In the genomic region with DNA sequence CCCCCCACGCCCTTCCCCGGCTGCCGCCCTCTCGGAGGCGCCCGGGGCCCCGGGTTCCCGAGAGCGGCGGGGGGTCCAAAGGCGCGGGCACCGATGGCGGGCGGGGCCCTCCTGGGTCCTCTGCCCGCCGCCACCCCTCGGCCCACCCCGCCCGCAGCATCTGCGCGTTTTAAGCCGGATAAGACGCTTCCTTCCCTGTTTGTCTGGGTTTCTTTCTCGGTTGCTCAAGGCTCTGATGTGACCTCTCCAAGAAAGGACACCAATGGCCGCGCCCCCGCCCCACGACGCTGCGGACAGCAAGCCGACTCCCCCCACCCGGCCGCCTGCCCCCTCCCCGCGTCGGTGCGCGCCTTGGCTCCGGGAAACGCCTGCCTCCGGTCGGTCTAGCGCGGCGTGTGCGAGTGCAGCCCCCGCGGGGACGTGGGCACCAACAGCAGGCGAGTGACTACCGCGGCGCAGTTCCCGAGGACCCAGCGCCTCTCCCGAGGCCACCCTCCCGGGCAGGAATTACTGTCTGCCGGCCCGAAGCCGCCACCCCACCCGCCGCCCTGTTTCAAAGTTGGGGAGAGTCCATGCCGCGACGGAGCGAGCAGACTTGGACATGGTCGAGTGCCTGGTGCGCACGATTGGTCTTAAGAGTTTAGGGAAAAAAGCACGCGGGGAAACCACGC, we compare ENCODE assay signal across 17 cellular contexts. TPM values are rescaled to one million over a fixed set of nuclear protein-coding genes. Genes with fewer than 3 reads are reported as not detected.
DNase-seq lines count a peak whose midpoint lies in the region; ATAC-seq and TF ChIP-seq lines count a peak whose summit lies in the region.
"Had no signal": no experiment of that assay in that cellular context is flagged by ENCODE, and none has a peak within 500 bp of the region (broad histone marks: within the 10 kb centered on the region; RNA-seq: fewer than 3 reads in every experiment).

No MANE protein-coding gene starts in this region.

- H3K4me1 ChIP-seq in GM23338 (ENCODE audit: insufficient read depth) (peaks cover 21% of the 10 kb centered on the region; the same call in 1 of the 2 replicates), neuronal stem cell (ENCODE audit: control insufficient read depth in 2 of 2, insufficient read depth in 1 of 2, low read depth in 1 of 2, low read length in 2 of 2) (peaks cover 0 to 15% of the 10 kb centered on the region in 2 donors)

- H3K4ac ChIP-seq in neuronal stem cell (ENCODE audit: low read length), result no peak overlapping the region

- H3K9ac ChIP-seq in neuronal stem cell (ENCODE audit: low read depth, low read length, poor library complexity), result no peak overlapping the region

- H3K36me3 ChIP-seq in GM23338 (ENCODE audit: insufficient read depth) (no peaks in the 10 kb centered on the region), neuronal stem cell (replicated peaks in 1 of 2; ENCODE audit: control insufficient read depth in 2 of 2, insufficient read depth in 2 of 2, low read length in 2 of 2) (no peaks in the 10 kb centered on the region)

- no peak overlapping the region for H2BK5ac ChIP-seq in neuronal stem cell (ENCODE audit: low read length)

- no peak overlapping the region for H3K27ac Mint-ChIP-seq in GM23338
- H3K27ac Mint-ChIP-seq: CD4-positive, alpha-beta memory T cell had no signal

- peak overlapping the region; percentile 57; the same call in 1 of the 2 replicates for H3K4me3 ChIP-seq in GM23338
- H3K4me3 ChIP-seq in iPS-11a (ENCODE audit: low read depth, low read length), result peak overlapping the region; percentile 34
- H3K4me3 ChIP-seq in neuronal stem cell (ENCODE audit: low read length in 2 of 2), result no peak overlapping the region

- H3K36me3 Mint-ChIP-seq in GM23338 (ENCODE audit: low read depth), result no peaks in the 10 kb centered on the region; the same call in 2 of the 3 replicates
- H3K36me3 Mint-ChIP-seq: CD4-positive, alpha-beta memory T cell had no signal

- no peaks in the 10 kb centered on the region; the same call in 1 of the 2 replicates for H4K20me1 ChIP-seq in GM23338 (replicated peaks; ENCODE audit: insufficient read depth)

- H3K14ac ChIP-seq in neuronal stem cell (ENCODE audit: low read length), result peak overlapping the region; percentile 38

- H3K18ac ChIP-seq in neuronal stem cell (ENCODE audit: low read length), result peak overlapping the region; percentile 76

- H3K27ac ChIP-seq in GM23338 (ENCODE audit: low read depth), result no peak overlapping the region
- no peak overlapping the region for H3K27ac ChIP-seq in neuronal stem cell (replicated peaks; ENCODE audit: low read length)

- TF ChIP-seq CTCF in GM23338 (conservative IDR thresholded peaks at IDR 0.05; ENCODE audit: low read depth in 2 of 2), result no peak

- H3K9me2 ChIP-seq in GM23338 (ENCODE audit: insufficient read depth), result no peaks in the 10 kb centered on the region

- peak overlapping the region; percentile 69 for H3K4me3 Mint-ChIP-seq in GM23338
- H3K4me3 Mint-ChIP-seq: CD4-positive, alpha-beta memory T cell had no signal

- DNase-seq in GM23338 (ENCODE audit: low spot score), result no peak
- peak; percentile 41 for DNase-seq in SKM-1 (lab: John Stamatoyannopoulos, UW; ENCODE audit: unreplicated experiment)
- DNase-seq in neuronal stem cell (ENCODE audit: low spot score), result no peak
- DNase-seq in UCSD-AML1 (lab: John Stamatoyannopoulos, UW; ENCODE audit: unreplicated experiment), result no peak
- DNase-seq in NCI-H345 treated with DMSO at 0.1 percent for 48 hours (lab: John Stamatoyannopoulos, UW; ENCODE audit: unreplicated experiment), result no peak
- DNase-seq: AML-193, IMR-90, Kasumi-1, NCI-H1417, NCI-H1930, NCI-H2171 treated with DMSO at 0.1 percent for 48 hours, NCI-H510A, RPMI8226 had no signal

- H2BK12ac ChIP-seq in neuronal stem cell (ENCODE audit: low read length), result no peak overlapping the region

- H4K8ac ChIP-seq in neuronal stem cell (ENCODE audit: low read depth, low read length), result no peak overlapping the region

- H2AK5ac ChIP-seq in neuronal stem cell (ENCODE audit: low read depth, low read length), result peak overlapping the region; percentile 56

- no peak overlapping the region for H2BK120ac ChIP-seq in neuronal stem cell (ENCODE audit: low read depth, low read length)

- H3K23ac ChIP-seq in neuronal stem cell (ENCODE audit: low read depth, low read length, poor library complexity), result peak overlapping the region; percentile 43

- no peaks in the 10 kb centered on the region for H3F3A ChIP-seq in GM23338 (replicated peaks; ENCODE audit: low read depth)

- WGBS in neuronal stem cell (ENCODE audit: extremely low coverage in 2 of 2, insufficient read length in 2 of 2, insufficient replicate concordance in 1 of 2), 2 donors, result no CpG with 5 or more reads among the region's 73 CpGs

- H3K27me3 Mint-ChIP-seq in GM23338 (ENCODE audit: insufficient read depth, low read depth, poor library complexity), result peaks cover 86% of the 10 kb centered on the region

- no peaks in the 10 kb centered on the region; the same call in 2 of the 3 replicates for H3K9me3 Mint-ChIP-seq in GM23338
- H3K9me3 Mint-ChIP-seq: CD4-positive, alpha-beta memory T cell had no signal

- H2AFZ ChIP-seq in GM23338 (peak overlapping the region; percentile 92), neuronal stem cell (ENCODE audit: low read length) (no peak overlapping the region)

- H3K4me1 Mint-ChIP-seq in GM23338, result peaks cover 36% of the 10 kb centered on the region

- H3K9me3 ChIP-seq in neuronal stem cell (replicated peaks in 1 of 2; ENCODE audit: control insufficient read depth in 2 of 2, insufficient read depth in 1 of 2, low read depth in 1 of 2, low read length in 2 of 2), result peaks cover 0 to 3% of the 10 kb centered on the region in 2 donors

- H3K79me2 ChIP-seq in GM23338 (replicated peaks; ENCODE audit: insufficient read depth), result no peaks in the 10 kb centered on the region

- H2BK15ac ChIP-seq in neuronal stem cell (ENCODE audit: low read length), result no peak overlapping the region

- H4K91ac ChIP-seq in neuronal stem cell (ENCODE audit: low read depth, low read length, poor library complexity), result no peak overlapping the region

- ATAC-seq in GM23338 (peak; percentile 1; the same call in 2 of the 3 replicates), HG03025 (IDR thresholded peaks at IDR 0.05; ENCODE audit: low FRiP score, unreplicated experiment) (no peak)

- H3K4me2 ChIP-seq in GM23338, result peak overlapping the region; percentile 87
- peak overlapping the region; percentile 45 for H3K4me2 ChIP-seq in neuronal stem cell (ENCODE audit: insufficient read depth, low read length, poor library complexity, severe bottlenecking)

- H3K79me1 ChIP-seq in neuronal stem cell (ENCODE audit: low read depth, low read length), result no peaks in the 10 kb centered on the region

- H3K27me3 ChIP-seq in GM23338 (ENCODE audit: insufficient read depth), result peaks cover 100% of the 10 kb centered on the region
- H3K27me3 ChIP-seq in neuronal stem cell (ENCODE audit: control insufficient read depth in 3 of 3, insufficient read depth in 3 of 3, low read depth in 1 of 3, low read length in 3 of 3), result peaks cover 52 to 91% (median 89%) of the 10 kb centered on the region in 3 experiments

TF ChIP-seq in GM23338, 12 proteins besides CTCF, POLR2A, EP300 and RAD21 (continues in another document):
- TF ChIP-seq, protein P1, sequence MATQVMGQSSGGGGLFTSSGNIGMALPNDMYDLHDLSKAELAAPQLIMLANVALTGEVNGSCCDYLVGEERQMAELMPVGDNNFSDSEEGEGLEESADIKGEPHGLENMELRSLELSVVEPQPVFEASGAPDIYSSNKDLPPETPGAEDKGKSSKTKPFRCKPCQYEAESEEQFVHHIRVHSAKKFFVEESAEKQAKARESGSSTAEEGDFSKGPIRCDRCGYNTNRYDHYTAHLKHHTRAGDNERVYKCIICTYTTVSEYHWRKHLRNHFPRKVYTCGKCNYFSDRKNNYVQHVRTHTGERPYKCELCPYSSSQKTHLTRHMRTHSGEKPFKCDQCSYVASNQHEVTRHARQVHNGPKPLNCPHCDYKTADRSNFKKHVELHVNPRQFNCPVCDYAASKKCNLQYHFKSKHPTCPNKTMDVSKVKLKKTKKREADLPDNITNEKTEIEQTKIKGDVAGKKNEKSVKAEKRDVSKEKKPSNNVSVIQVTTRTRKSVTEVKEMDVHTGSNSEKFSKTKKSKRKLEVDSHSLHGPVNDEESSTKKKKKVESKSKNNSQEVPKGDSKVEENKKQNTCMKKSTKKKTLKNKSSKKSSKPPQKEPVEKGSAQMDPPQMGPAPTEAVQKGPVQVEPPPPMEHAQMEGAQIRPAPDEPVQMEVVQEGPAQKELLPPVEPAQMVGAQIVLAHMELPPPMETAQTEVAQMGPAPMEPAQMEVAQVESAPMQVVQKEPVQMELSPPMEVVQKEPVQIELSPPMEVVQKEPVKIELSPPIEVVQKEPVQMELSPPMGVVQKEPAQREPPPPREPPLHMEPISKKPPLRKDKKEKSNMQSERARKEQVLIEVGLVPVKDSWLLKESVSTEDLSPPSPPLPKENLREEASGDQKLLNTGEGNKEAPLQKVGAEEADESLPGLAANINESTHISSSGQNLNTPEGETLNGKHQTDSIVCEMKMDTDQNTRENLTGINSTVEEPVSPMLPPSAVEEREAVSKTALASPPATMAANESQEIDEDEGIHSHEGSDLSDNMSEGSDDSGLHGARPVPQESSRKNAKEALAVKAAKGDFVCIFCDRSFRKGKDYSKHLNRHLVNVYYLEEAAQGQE (IDR thresholded peaks at IDR 0.05; ENCODE audit: unreplicated experiment), result no peak
- TF ChIP-seq EZH2phosphoT487 (IDR thresholded peaks at IDR 0.05; ENCODE audit: unreplicated experiment), result peak; percentile 48
- TF ChIP-seq NANOG (IDR thresholded peaks at IDR 0.05; ENCODE audit: borderline replicate concordance), result no peak
- TF ChIP-seq ZNF331 (CRISPR knock-in tag; IDR thresholded peaks at IDR 0.05; ENCODE audit: low read depth), result no peak
- no peak for TF ChIP-seq ZNF114 (CRISPR knock-in tag; IDR thresholded peaks at IDR 0.05)
- no peak for TF ChIP-seq CREB1 (CRISPR knock-in tag; IDR thresholded peaks at IDR 0.05; ENCODE audit: low read depth)
- no peak for TF ChIP-seq STAT1 (IDR thresholded peaks at IDR 0.05; ENCODE audit: unreplicated experiment)
- peak; percentile 97 for TF ChIP-seq EZH2 (IDR thresholded peaks at IDR 0.05; ENCODE audit: low read depth, unreplicated experiment)

RNA-seq across cellular contexts. Expression of a gene that starts 21.1 kb away (rescaled TPM):
- total RNA-seq in GM23338 (2014; rRNA removed; shearing (Covaris generic)), result 0.69 TPM in 1 of 2 replicates, not detected in the other
- polyA plus RNA-seq in GM23338 (2016; fragmentation: Nextera tagmentation; extraction: Ambion mirVana), result 0.23 TPM in 1 of 2 replicates, not detected in the other
- polyA plus RNA-seq in neuronal stem cell (2013, experiment 1 of 2), result 0.04 TPM
- 0.07 TPM for polyA plus RNA-seq in neuronal stem cell (2013, experiment 2 of 2)
- total RNA-seq: CD4-positive, alpha-beta memory T cell; IMR-90; OCI-LY7 had no signal
- polyA plus RNA-seq: CD4-positive, alpha-beta memory T cell; IMR-90 had no signal

Comparison
In these comparisons a context has a peak if more than half of its experiments do, and no peak if none do; other contexts are left out.
1. H3K4me3 ChIP-seq: peak in GM23338 (single experiment) and iPS-11a (single experiment); none in neuronal stem cell (0 of 2).